ENCODE assay signal across 1 cellular context in genomic region chr2:70088508-70089219, GRCh38.
TF ChIP-seq lines count a peak whose summit lies in the region.

No MANE protein-coding gene starts in this region.

TF ChIP-seq in HepG2, 621 proteins besides CTCF, POLR2A, EP300 and RAD21 (continued from another document):
- TF ChIP-seq, protein P1, sequence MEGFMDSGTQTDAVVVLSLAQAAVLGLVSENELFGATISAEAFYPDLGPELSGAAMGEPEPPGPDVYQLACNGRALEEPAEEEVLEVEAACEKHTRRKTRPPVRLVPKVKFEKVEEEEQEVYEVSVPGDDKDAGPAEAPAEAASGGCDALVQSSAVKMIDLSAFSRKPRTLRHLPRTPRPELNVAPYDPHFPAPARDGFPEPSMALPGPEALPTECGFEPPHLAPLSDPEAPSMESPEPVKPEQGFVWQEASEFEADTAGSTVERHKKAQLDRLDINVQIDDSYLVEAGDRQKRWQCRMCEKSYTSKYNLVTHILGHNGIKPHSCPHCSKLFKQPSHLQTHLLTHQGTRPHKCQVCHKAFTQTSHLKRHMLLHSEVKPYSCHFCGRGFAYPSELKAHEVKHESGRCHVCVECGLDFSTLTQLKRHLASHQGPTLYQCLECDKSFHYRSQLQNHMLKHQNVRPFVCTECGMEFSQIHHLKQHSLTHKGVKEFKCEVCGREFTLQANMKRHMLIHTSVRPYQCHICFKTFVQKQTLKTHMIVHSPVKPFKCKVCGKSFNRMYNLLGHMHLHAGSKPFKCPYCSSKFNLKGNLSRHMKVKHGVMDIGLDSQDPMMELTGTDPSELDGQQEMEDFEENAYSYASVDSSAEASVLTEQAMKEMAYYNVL (CRISPR knock-in tag; IDR thresholded peaks at IDR 0.05; ENCODE audit: borderline replicate concordance), result no peak; the same call in 1 of the 2 replicates
- TF ChIP-seq PAF1 (CRISPR knock-in tag; IDR thresholded peaks at IDR 0.05), result 0 out of 2 replicates have a peak, but pooled peaks have one; percentile 9
- TF ChIP-seq, protein P2, sequence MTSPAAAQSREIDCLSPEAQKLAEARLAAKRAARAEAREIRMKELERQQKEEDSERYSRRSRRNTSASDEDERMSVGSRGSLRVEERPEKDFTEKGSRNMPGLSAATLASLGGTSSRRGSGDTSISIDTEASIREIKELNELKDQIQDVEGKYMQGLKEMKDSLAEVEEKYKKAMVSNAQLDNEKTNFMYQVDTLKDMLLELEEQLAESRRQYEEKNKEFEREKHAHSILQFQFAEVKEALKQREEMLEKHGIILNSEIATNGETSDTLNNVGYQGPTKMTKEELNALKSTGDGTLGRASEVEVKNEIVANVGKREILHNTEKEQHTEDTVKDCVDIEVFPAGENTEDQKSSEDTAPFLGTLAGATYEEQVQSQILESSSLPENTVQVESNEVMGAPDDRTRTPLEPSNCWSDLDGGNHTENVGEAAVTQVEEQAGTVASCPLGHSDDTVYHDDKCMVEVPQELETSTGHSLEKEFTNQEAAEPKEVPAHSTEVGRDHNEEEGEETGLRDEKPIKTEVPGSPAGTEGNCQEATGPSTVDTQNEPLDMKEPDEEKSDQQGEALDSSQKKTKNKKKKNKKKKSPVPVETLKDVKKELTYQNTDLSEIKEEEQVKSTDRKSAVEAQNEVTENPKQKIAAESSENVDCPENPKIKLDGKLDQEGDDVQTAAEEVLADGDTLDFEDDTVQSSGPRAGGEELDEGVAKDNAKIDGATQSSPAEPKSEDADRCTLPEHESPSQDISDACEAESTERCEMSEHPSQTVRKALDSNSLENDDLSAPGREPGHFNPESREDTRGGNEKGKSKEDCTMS (CRISPR knock-in tag; conservative IDR thresholded peaks at IDR 0.05), result no peak
- TF ChIP-seq IRF2 (CRISPR knock-in tag; IDR thresholded peaks at IDR 0.05), result no peak
- peak; percentile 55 for TF ChIP-seq POLR2AphosphoS5 (IDR thresholded peaks at IDR 0.05; ENCODE audit: low read depth, low read length)
- no peak for TF ChIP-seq YEATS2 (CRISPR knock-in tag; IDR thresholded peaks at IDR 0.05; ENCODE audit: borderline replicate concordance)
- TF ChIP-seq, protein P3, sequence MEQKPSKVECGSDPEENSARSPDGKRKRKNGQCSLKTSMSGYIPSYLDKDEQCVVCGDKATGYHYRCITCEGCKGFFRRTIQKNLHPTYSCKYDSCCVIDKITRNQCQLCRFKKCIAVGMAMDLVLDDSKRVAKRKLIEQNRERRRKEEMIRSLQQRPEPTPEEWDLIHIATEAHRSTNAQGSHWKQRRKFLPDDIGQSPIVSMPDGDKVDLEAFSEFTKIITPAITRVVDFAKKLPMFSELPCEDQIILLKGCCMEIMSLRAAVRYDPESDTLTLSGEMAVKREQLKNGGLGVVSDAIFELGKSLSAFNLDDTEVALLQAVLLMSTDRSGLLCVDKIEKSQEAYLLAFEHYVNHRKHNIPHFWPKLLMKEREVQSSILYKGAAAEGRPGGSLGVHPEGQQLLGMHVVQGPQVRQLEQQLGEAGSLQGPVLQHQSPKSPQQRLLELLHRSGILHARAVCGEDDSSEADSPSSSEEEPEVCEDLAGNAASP (CRISPR knock-in tag; IDR thresholded peaks at IDR 0.05; ENCODE audit: borderline replicate concordance), result no peak
- TF ChIP-seq MAFK (conservative IDR thresholded peaks at IDR 0.05 in 1 of 2, IDR thresholded peaks at IDR 0.05 in 1 of 2; ENCODE audit: low read length in 2 of 2), result no peak
- 0 out of 2 replicates have a peak, but pooled peaks have one; percentile 5 for TF ChIP-seq GFI1 (CRISPR knock-in tag; IDR thresholded peaks at IDR 0.05; ENCODE audit: borderline replicate concordance)
- no peak for TF ChIP-seq ZNF615 (CRISPR knock-in tag; IDR thresholded peaks at IDR 0.05; ENCODE audit: borderline replicate concordance)
- no peak for TF ChIP-seq REST (IDR thresholded peaks at IDR 0.05; ENCODE audit: borderline replicate concordance in 1 of 2, low read depth in 1 of 2, low read length in 2 of 2)
- TF ChIP-seq ARID4A (CRISPR knock-in tag; IDR thresholded peaks at IDR 0.05; ENCODE audit: borderline replicate concordance), result no peak
- no peak for TF ChIP-seq ZFP36 (IDR thresholded peaks at IDR 0.05; ENCODE audit: borderline replicate concordance, low read depth, low read length, partially characterized antibody)
- TF ChIP-seq ZNF569 (CRISPR knock-in tag; IDR thresholded peaks at IDR 0.05; ENCODE audit: borderline replicate concordance), result no peak
- TF ChIP-seq, protein P4, sequence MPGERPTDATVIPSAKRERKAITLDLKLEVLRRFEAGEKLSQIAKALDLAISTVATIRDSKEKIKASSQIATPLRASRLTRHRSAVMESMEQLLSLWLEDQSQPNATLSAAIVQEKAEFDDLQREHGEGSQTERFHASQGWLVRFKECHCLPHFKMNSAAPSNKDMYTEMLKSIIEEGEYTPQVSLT (CRISPR knock-in tag; IDR thresholded peaks at IDR 0.05; ENCODE audit: borderline replicate concordance, low read depth), result no peak
- TF ChIP-seq, protein P5, sequence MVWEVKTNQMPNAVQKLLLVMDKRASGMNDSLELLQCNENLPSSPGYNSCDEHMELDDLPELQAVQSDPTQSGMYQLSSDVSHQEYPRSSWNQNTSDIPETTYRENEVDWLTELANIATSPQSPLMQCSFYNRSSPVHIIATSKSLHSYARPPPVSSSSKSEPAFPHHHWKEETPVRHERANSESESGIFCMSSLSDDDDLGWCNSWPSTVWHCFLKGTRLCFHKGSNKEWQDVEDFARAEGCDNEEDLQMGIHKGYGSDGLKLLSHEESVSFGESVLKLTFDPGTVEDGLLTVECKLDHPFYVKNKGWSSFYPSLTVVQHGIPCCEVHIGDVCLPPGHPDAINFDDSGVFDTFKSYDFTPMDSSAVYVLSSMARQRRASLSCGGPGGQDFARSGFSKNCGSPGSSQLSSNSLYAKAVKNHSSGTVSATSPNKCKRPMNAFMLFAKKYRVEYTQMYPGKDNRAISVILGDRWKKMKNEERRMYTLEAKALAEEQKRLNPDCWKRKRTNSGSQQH (CRISPR knock-in tag; IDR thresholded peaks at IDR 0.05; ENCODE audit: low read depth), result no peak
- TF ChIP-seq, protein P6, sequence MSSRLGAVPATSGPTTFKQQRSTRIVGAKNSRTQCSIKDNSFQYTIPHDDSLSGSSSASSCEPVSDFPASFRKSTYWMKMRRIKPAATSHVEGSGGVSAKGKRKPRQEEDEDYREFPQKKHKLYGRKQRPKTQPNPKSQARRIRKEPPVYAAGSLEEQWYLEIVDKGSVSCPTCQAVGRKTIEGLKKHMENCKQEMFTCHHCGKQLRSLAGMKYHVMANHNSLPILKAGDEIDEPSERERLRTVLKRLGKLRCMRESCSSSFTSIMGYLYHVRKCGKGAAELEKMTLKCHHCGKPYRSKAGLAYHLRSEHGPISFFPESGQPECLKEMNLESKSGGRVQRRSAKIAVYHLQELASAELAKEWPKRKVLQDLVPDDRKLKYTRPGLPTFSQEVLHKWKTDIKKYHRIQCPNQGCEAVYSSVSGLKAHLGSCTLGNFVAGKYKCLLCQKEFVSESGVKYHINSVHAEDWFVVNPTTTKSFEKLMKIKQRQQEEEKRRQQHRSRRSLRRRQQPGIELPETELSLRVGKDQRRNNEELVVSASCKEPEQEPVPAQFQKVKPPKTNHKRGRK (CRISPR knock-in tag; IDR thresholded peaks at IDR 0.05), result no peak
- TF ChIP-seq SCMH1 (CRISPR knock-in tag; IDR thresholded peaks at IDR 0.05; ENCODE audit: borderline replicate concordance), result no peak
- no peak for TF ChIP-seq SIN3A (IDR thresholded peaks at IDR 0.05; ENCODE audit: borderline replicate concordance, low read depth, low read length)
- TF ChIP-seq POLR2AphosphoS2 (IDR thresholded peaks at IDR 0.05; ENCODE audit: low read depth, low read length), result no peak
